3 cellular contexts compared by ENCODE assay signal in the genomic region with DNA sequence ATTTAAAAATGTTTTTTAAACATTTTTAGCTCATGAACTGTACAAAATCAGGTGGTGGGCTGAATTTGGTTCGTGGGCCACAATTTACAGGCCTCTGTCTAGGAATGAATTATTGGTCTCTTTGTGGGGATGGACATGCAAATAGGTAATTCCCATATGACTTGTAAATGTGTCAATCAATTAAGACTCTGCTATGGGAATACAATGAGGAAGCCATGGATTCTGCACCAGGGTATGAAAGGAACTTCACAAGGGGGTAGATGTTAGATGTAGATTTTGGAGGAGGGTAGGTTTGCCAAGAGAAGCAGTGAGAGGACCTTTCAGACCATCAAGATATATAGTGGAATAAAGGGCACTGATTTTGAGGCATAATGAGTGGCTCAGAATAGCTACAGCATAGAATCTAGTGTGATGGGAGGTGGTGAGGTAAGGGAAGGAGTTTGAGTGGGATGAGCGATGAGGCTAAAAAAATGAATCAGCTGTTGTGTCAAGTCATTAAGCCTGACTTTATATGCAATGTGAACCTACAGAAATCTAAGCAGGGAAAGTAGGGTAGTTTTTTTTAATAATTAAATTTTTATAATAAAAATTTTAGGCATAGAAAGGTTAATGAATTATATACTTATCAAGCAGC.
TF ChIP-seq lines count a peak whose summit lies in the region.

No MANE protein-coding gene starts in this region.

TF ChIP-seq in HEK293, 187 proteins besides CTCF, POLR2A, EP300 and RAD21:
- TF ChIP-seq ZBTB17 (tag by site-specific recombination; IDR thresholded peaks at IDR 0.05) (0 out of 2 replicates have a peak, but pooled peaks have one; percentile 12), ZIC2 (tag by site-specific recombination; IDR thresholded peaks at IDR 0.05) (no peak)

TF ChIP-seq in H1, 55 proteins besides CTCF, POLR2A, EP300 and RAD21:
- TF ChIP-seq SP4 (IDR thresholded peaks at IDR 0.05; ENCODE audit: low read length) (no peak), RFX5 (IDR thresholded peaks at IDR 0.05; ENCODE audit: borderline replicate concordance, low read depth, low read length) (no peak), JUN (IDR thresholded peaks at IDR 0.05; ENCODE audit: low read depth, low read length) (no peak), BACH1 (IDR thresholded peaks at IDR 0.05; ENCODE audit: low read length) (no peak), GABPA (IDR thresholded peaks at IDR 0.05; ENCODE audit: borderline replicate concordance, insufficient read depth, low read length) (no peak), TBP (IDR thresholded peaks at IDR 0.05; ENCODE audit: low read depth, low read length) (no peak), ZNF274 (IDR thresholded peaks at IDR 0.05; ENCODE audit: borderline replicate concordance, extremely low read depth, low read length) (no peak), SIN3A (conservative IDR thresholded peaks at IDR 0.05 in 1 of 2, IDR thresholded peaks at IDR 0.05 in 1 of 2; ENCODE audit: low read depth in 1 of 2, low read length in 2 of 2) (no peak), CBX8 (IDR thresholded peaks at IDR 0.05; ENCODE audit: borderline replicate concordance, low read depth, low read length) (no peak), RNF2 (IDR thresholded peaks at IDR 0.05; ENCODE audit: borderline replicate concordance, low read depth, low read length, missing control alignments, poor library complexity, severe bottlenecking) (no peak), JUND (IDR thresholded peaks at IDR 0.05; ENCODE audit: low read length) (no peak), FOSL1 (IDR thresholded peaks at IDR 0.05; ENCODE audit: insufficient read depth, low read depth, low read length) (no peak), RBBP5 (IDR thresholded peaks at IDR 0.05; ENCODE audit: borderline replicate concordance, low read depth, low read length) (no peak)
- TF ChIP-seq, protein P1, sequence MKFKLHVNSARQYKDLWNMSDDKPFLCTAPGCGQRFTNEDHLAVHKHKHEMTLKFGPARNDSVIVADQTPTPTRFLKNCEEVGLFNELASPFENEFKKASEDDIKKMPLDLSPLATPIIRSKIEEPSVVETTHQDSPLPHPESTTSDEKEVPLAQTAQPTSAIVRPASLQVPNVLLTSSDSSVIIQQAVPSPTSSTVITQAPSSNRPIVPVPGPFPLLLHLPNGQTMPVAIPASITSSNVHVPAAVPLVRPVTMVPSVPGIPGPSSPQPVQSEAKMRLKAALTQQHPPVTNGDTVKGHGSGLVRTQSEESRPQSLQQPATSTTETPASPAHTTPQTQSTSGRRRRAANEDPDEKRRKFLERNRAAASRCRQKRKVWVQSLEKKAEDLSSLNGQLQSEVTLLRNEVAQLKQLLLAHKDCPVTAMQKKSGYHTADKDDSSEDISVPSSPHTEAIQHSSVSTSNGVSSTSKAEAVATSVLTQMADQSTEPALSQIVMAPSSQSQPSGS (IDR thresholded peaks at IDR 0.05; ENCODE audit: low read length): no peak
- TF ChIP-seq, protein P2, sequence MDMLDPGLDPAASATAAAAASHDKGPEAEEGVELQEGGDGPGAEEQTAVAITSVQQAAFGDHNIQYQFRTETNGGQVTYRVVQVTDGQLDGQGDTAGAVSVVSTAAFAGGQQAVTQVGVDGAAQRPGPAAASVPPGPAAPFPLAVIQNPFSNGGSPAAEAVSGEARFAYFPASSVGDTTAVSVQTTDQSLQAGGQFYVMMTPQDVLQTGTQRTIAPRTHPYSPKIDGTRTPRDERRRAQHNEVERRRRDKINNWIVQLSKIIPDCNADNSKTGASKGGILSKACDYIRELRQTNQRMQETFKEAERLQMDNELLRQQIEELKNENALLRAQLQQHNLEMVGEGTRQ (IDR thresholded peaks at IDR 0.05; ENCODE audit: low read length): no peak
- TF ChIP-seq, protein P3, sequence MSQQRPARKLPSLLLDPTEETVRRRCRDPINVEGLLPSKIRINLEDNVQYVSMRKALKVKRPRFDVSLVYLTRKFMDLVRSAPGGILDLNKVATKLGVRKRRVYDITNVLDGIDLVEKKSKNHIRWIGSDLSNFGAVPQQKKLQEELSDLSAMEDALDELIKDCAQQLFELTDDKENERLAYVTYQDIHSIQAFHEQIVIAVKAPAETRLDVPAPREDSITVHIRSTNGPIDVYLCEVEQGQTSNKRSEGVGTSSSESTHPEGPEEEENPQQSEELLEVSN (IDR thresholded peaks at IDR 0.05): no peak
- TF ChIP-seq, protein P4, sequence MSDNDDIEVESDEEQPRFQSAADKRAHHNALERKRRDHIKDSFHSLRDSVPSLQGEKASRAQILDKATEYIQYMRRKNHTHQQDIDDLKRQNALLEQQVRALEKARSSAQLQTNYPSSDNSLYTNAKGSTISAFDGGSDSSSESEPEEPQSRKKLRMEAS (IDR thresholded peaks at IDR 0.05): no peak

TF ChIP-seq in GM12891, 5 proteins besides CTCF, POLR2A, EP300 and RAD21:
- no peak for TF ChIP-seq PAX5 (IDR thresholded peaks at IDR 0.05; ENCODE audit: insufficient read depth, low read length, severe bottlenecking)
- TF ChIP-seq POLR2AphosphoS5 (IDR thresholded peaks at IDR 0.05; ENCODE audit: low read depth, low read length): no peak
- TF ChIP-seq POU2F2 (IDR thresholded peaks at IDR 0.05; ENCODE audit: low read depth, low read length): no peak
- TF ChIP-seq TAF1 (IDR thresholded peaks at IDR 0.05; ENCODE audit: low read depth, low read length): no peak
- TF ChIP-seq SPI1 (IDR thresholded peaks at IDR 0.05; ENCODE audit: low read depth, low read length): no peak
TF ChIP-seq in GM12891: peak in this region for 0.
